Comparison of ENCODE assay signal across 2 cellular contexts in the genomic region with DNA sequence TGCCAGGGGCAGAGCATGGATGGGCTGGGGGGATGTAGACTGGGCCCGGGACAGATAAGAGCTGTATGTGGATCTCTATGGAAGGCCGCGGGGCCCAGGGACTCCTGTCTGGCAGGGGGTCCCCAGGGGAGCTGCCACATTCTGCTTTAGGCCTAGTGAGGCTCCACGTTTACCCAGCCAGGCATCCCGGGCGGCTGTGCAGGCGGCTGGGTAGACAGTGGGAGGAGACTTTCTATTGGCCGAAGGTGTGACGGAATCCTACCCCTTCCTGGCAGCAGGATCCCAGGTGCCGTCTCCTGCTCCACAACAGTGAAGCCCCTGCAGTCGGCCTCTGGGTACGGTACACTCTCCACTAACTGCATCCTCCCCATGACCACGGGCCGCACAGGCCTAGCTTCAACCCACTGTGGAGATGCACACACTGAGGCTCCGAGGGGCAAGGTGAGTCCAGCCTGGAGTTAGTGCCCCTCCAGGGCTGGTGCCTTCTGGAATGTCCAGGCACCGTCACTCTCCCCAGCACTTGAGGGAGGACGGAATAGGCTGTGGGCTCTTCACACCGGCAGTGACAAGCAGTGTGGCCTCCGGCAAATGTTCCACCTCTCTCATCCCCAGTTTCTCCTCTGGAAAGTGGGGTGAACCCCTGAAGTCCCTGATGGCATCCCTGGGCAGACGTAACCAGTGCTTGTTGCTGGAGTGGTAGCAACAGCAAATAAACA.
TF ChIP-seq lines count a peak whose summit lies in the region.

No MANE protein-coding gene starts in this region.

TF ChIP-seq in SK-N-SH, 30 proteins besides CTCF, POLR2A, EP300 and RAD21 (continued from another document):
- TF ChIP-seq REST (IDR thresholded peaks at IDR 0.05; ENCODE audit: low read depth, low read length) (no peak), NFIC (IDR thresholded peaks at IDR 0.05; ENCODE audit: borderline replicate concordance) (no peak), YY1 (IDR thresholded peaks at IDR 0.05; ENCODE audit: low read depth) (no peak), MXI1 (IDR thresholded peaks at IDR 0.05; ENCODE audit: low read depth, low read length) (no peak), GABPA (IDR thresholded peaks at IDR 0.05; ENCODE audit: low read depth) (no peak)
TF ChIP-seq in SK-N-SH: peak in this region for 0.

TF ChIP-seq in SK-N-SH treated with all-trans-retinoic acid at 6 μM for 48 hours, 23 proteins besides CTCF, POLR2A, EP300 and RAD21 (continued from another document):
- TF ChIP-seq, protein P1, sequence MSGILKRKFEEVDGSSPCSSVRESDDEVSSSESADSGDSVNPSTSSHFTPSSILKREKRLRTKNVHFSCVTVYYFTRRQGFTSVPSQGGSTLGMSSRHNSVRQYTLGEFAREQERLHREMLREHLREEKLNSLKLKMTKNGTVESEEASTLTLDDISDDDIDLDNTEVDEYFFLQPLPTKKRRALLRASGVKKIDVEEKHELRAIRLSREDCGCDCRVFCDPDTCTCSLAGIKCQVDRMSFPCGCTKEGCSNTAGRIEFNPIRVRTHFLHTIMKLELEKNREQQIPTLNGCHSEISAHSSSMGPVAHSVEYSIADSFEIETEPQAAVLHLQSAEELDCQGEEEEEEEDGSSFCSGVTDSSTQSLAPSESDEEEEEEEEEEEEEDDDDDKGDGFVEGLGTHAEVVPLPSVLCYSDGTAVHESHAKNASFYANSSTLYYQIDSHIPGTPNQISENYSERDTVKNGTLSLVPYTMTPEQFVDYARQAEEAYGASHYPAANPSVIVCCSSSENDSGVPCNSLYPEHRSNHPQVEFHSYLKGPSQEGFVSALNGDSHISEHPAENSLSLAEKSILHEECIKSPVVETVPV (CRISPR knock-in tag; IDR thresholded peaks at IDR 0.05), result no peak
- TF ChIP-seq ZFP3 (CRISPR knock-in tag; IDR thresholded peaks at IDR 0.05) (no peak), CREB5 (CRISPR knock-in tag; IDR thresholded peaks at IDR 0.05; ENCODE audit: low read depth) (no peak), ARNTL (CRISPR knock-in tag; IDR thresholded peaks at IDR 0.05; ENCODE audit: borderline replicate concordance, low read depth) (no peak), GLIS3 (CRISPR knock-in tag; IDR thresholded peaks at IDR 0.05) (no peak), PPARA (CRISPR knock-in tag; IDR thresholded peaks at IDR 0.05; ENCODE audit: borderline replicate concordance) (no peak), BACH2 (CRISPR knock-in tag; IDR thresholded peaks at IDR 0.05; ENCODE audit: borderline replicate concordance) (no peak), CSDC2 (CRISPR knock-in tag; IDR thresholded peaks at IDR 0.05) (no peak)
TF ChIP-seq in SK-N-SH treated with all-trans-retinoic acid at 6 μM for 48 hours: peak in this region for 0.
